ENCODE assay signal across 1 cellular context in genomic region chr5:109703827-109704226, GRCh38.
TF ChIP-seq lines count a peak whose summit lies in the region.

No MANE protein-coding gene starts in this region.

TF ChIP-seq in K562, 482 proteins besides CTCF, POLR2A, EP300 and RAD21 (continued from another document and continues in another):
- TF ChIP-seq PATZ1 (CRISPR knock-in tag; IDR thresholded peaks at IDR 0.05; ENCODE audit: borderline replicate concordance) (no peak), CHD4 (IDR thresholded peaks at IDR 0.05; ENCODE audit: insufficient read depth, insufficient replicate concordance, low read depth, low read length, poor library complexity, severe bottlenecking) (no peak), ZNF695 (CRISPR knock-in tag; IDR thresholded peaks at IDR 0.05) (no peak), NEUROD1 (IDR thresholded peaks at IDR 0.05; ENCODE audit: borderline replicate concordance, low read depth, low read length, partially characterized antibody) (peak; percentile 45), GTF2B (IDR thresholded peaks at IDR 0.05; ENCODE audit: extremely low read depth, insufficient read length) (no peak), HNRNPK (IDR thresholded peaks at IDR 0.05; ENCODE audit: low read depth, low read length, poor library complexity, severe bottlenecking) (no peak), EWSR1 (IDR thresholded peaks at IDR 0.05; ENCODE audit: borderline replicate concordance, low read depth, partially characterized antibody) (no peak), FIP1L1 (IDR thresholded peaks at IDR 0.05; ENCODE audit: low read depth, low read length, poor library complexity, severe bottlenecking) (no peak), STAG1 (CRISPR knock-in tag; IDR thresholded peaks at IDR 0.05; ENCODE audit: borderline replicate concordance) (no peak), SNRNP70 (optimal IDR thresholded peaks at IDR 0.05; ENCODE audit: low read depth, low read length) (no peak), ZNF121 (CRISPR knock-in tag; conservative IDR thresholded peaks at IDR 0.05) (no peak), ELK1 (CRISPR knock-in tag; IDR thresholded peaks at IDR 0.05) (no peak), ZNF174 (CRISPR knock-in tag; IDR thresholded peaks at IDR 0.05) (no peak), RBM17 (IDR thresholded peaks at IDR 0.05; ENCODE audit: borderline replicate concordance, low read depth, low read length) (no peak), HMG20B (CRISPR knock-in tag; IDR thresholded peaks at IDR 0.05) (no peak), DNMT1 (IDR thresholded peaks at IDR 0.05) (no peak), TFAP4 (CRISPR knock-in tag; IDR thresholded peaks at IDR 0.05; ENCODE audit: borderline replicate concordance) (peak; percentile 75), ATF6 (CRISPR knock-in tag; IDR thresholded peaks at IDR 0.05) (no peak), E2F3 (CRISPR knock-in tag; IDR thresholded peaks at IDR 0.05) (no peak), CREM (IDR thresholded peaks at IDR 0.05; ENCODE audit: low read depth) (peak; percentile 92), MYC (IDR thresholded peaks at IDR 0.05; ENCODE audit: low read depth, low read length) (peak; percentile 77), MYC (CRISPR knock-in tag; IDR thresholded peaks at IDR 0.05; ENCODE audit: borderline replicate concordance, low read depth) (no peak), ZNF766 (CRISPR knock-in tag; conservative IDR thresholded peaks at IDR 0.05) (0 out of 2 replicates have a peak, but pooled peaks have one; percentile 47), CEBPZ (IDR thresholded peaks at IDR 0.05; ENCODE audit: borderline replicate concordance, low read depth, low read length) (no peak), SRSF3 (IDR thresholded peaks at IDR 0.05; ENCODE audit: insufficient read depth, low read length) (no peak), TEAD1 (CRISPR knock-in tag; IDR thresholded peaks at IDR 0.05) (peak in 1 of 2 experiments; percentile 26; a peak in 1 of 4 replicates), ZNF561 (CRISPR knock-in tag; conservative IDR thresholded peaks at IDR 0.05) (no peak), FOXA1 (IDR thresholded peaks at IDR 0.05; ENCODE audit: borderline replicate concordance) (no peak), FOXA3 (CRISPR knock-in tag; conservative IDR thresholded peaks at IDR 0.05 in 1 of 2, IDR thresholded peaks at IDR 0.05 in 1 of 2) (no peak), ZNF282 (CRISPR knock-in tag; IDR thresholded peaks at IDR 0.05) (no peak), CCAR2 (IDR thresholded peaks at IDR 0.05; ENCODE audit: low read depth, low read length) (no peak), ELK3 (CRISPR knock-in tag; IDR thresholded peaks at IDR 0.05) (no peak), FOXJ3 (CRISPR knock-in tag; IDR thresholded peaks at IDR 0.05) (no peak), GATA2 (CRISPR knock-in tag; IDR thresholded peaks at IDR 0.05) (peak; percentile 84), POLR2B (IDR thresholded peaks at IDR 0.05; ENCODE audit: low read depth, partially characterized antibody) (no peak), NCOR1 (IDR thresholded peaks at IDR 0.05) (peak; percentile 91), NR2C1 (IDR thresholded peaks at IDR 0.05) (no peak; the same call in 1 of the 2 replicates), NR2C1 (tag; IDR thresholded peaks at IDR 0.05) (no peak), ELF1 (tag; IDR thresholded peaks at IDR 0.05) (no peak), GMEB1 (CRISPR knock-in tag; IDR thresholded peaks at IDR 0.05) (no peak), TCF3 (CRISPR knock-in tag; IDR thresholded peaks at IDR 0.05) (peak; percentile 93), ZNF75A (CRISPR knock-in tag; IDR thresholded peaks at IDR 0.05) (no peak), SIN3B (IDR thresholded peaks at IDR 0.05; ENCODE audit: low read depth) (no peak), ZNF518B (CRISPR knock-in tag; IDR thresholded peaks at IDR 0.05) (no peak), KAT7 (CRISPR knock-in tag; IDR thresholded peaks at IDR 0.05; ENCODE audit: borderline replicate concordance) (no peak), SRSF9 (IDR thresholded peaks at IDR 0.05; ENCODE audit: borderline replicate concordance, low read depth, low read length) (no peak), TFAM (CRISPR knock-in tag; conservative IDR thresholded peaks at IDR 0.05) (no peak), USF1 (CRISPR knock-in tag; IDR thresholded peaks at IDR 0.05) (no peak)
